1 cellular context compared by ENCODE assay signal in the genomic region with DNA sequence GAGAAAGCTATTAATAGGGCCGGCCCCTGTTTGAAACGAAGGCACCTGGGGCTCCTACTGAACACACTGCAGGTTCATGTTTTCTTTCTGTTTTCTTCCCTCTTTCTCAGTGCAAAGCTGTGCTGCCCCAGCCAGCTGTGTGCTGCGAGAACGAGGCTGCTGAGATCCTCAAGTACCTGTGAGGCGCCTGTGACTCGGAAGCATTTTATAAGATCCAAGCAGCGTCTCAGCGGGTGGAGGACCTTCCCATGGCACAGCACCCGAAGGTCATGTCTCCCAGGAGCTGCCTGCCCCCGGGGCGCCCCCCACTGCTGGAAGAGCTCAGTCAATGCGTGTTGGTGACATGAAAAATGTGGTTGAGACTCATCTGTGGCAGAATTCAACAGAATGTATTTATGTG.
TF ChIP-seq lines count a peak whose summit lies in the region.

No MANE protein-coding gene starts in this region.

TF ChIP-seq in GM23338, 12 proteins besides CTCF, POLR2A, EP300 and RAD21 (continued from another document):
- TF ChIP-seq ZNF462 (CRISPR knock-in tag; IDR thresholded peaks at IDR 0.05) = no peak
- TF ChIP-seq EZH2phosphoT487 (IDR thresholded peaks at IDR 0.05; ENCODE audit: unreplicated experiment) = no peak
- no peak for TF ChIP-seq ZNF331 (CRISPR knock-in tag; IDR thresholded peaks at IDR 0.05; ENCODE audit: low read depth)
- TF ChIP-seq, protein P1, sequence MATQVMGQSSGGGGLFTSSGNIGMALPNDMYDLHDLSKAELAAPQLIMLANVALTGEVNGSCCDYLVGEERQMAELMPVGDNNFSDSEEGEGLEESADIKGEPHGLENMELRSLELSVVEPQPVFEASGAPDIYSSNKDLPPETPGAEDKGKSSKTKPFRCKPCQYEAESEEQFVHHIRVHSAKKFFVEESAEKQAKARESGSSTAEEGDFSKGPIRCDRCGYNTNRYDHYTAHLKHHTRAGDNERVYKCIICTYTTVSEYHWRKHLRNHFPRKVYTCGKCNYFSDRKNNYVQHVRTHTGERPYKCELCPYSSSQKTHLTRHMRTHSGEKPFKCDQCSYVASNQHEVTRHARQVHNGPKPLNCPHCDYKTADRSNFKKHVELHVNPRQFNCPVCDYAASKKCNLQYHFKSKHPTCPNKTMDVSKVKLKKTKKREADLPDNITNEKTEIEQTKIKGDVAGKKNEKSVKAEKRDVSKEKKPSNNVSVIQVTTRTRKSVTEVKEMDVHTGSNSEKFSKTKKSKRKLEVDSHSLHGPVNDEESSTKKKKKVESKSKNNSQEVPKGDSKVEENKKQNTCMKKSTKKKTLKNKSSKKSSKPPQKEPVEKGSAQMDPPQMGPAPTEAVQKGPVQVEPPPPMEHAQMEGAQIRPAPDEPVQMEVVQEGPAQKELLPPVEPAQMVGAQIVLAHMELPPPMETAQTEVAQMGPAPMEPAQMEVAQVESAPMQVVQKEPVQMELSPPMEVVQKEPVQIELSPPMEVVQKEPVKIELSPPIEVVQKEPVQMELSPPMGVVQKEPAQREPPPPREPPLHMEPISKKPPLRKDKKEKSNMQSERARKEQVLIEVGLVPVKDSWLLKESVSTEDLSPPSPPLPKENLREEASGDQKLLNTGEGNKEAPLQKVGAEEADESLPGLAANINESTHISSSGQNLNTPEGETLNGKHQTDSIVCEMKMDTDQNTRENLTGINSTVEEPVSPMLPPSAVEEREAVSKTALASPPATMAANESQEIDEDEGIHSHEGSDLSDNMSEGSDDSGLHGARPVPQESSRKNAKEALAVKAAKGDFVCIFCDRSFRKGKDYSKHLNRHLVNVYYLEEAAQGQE (IDR thresholded peaks at IDR 0.05; ENCODE audit: unreplicated experiment) = no peak
- no peak for TF ChIP-seq ETS1 (IDR thresholded peaks at IDR 0.05)
- TF ChIP-seq POLR2AphosphoS5 (IDR thresholded peaks at IDR 0.05; ENCODE audit: low read depth) = no peak
- no peak for TF ChIP-seq STAT1 (IDR thresholded peaks at IDR 0.05; ENCODE audit: unreplicated experiment)
- TF ChIP-seq CREB1 (CRISPR knock-in tag; IDR thresholded peaks at IDR 0.05; ENCODE audit: low read depth) = no peak
- TF ChIP-seq NANOG (IDR thresholded peaks at IDR 0.05; ENCODE audit: borderline replicate concordance) = no peak
- no peak for TF ChIP-seq JUNB (IDR thresholded peaks at IDR 0.05; ENCODE audit: unreplicated experiment)
